Comparison of ENCODE assay signal across 9 cellular contexts in genomic region chr3:158731938-158732855, GRCh38. TPM values are rescaled to one million over a fixed set of nuclear protein-coding genes. Genes with fewer than 3 reads are reported as not detected.
A peak's percentile ranks its signal among the peaks of the same experiment; 100 is the strongest.
DNase-seq lines count a peak whose midpoint lies in the region; ATAC-seq, FAIRE-seq and TF ChIP-seq lines count a peak whose summit lies in the region.
"Had no signal": no experiment of that assay in that cellular context is flagged by ENCODE, and none has a peak within 500 bp of the region (broad histone marks: within the 10 kb centered on the region; RNA-seq: fewer than 3 reads in every experiment).

A gene with protein sequence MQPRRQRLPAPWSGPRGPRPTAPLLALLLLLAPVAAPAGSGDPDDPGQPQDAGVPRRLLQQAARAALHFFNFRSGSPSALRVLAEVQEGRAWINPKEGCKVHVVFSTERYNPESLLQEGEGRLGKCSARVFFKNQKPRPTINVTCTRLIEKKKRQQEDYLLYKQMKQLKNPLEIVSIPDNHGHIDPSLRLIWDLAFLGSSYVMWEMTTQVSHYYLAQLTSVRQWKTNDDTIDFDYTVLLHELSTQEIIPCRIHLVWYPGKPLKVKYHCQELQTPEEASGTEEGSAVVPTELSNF (minus strand): TSS chr3:158732457. CDS start chr3:158732415, 42 bp downstream.

- no peak within 1 kb of the TSS for H3K27ac Mint-ChIP-seq in activated CD4-positive, alpha-beta T cell treated with anti-CD3 and anti-CD28 coated beads for 36 hours

- CTCF ChIA-PET in activated CD4-positive, alpha-beta T cell treated with anti-CD3 and anti-CD28 coated beads for 36 hours (lab: Charles Lee), result interaction anchor here (0.6 kb wide), 1 partner anchor 9 kb away, joined by 4 read pairs; no protein-coding TSS in a partner anchor
- CTCF ChIA-PET in OCI-LY7 (lab: Charles Lee; ENCODE audit: unreplicated experiment), result no interaction called here
- CTCF ChIA-PET in K562 (lab: Yijun Ruan, JAX; ENCODE audit: low intra/inter-chr PET ratio), result no interaction called here

- H3K4me1 Mint-ChIP-seq in activated CD4-positive, alpha-beta T cell treated with anti-CD3 and anti-CD28 coated beads for 36 hours, result peaks cover 15% of the 10 kb centered on the region

- peaks cover 7% of the 10 kb centered on the region for H3K9me3 Mint-ChIP-seq in activated CD4-positive, alpha-beta T cell treated with anti-CD3 and anti-CD28 coated beads for 36 hours (ENCODE audit: low read depth)

- H4K20me1 ChIP-seq in OCI-LY7 (ENCODE audit: insufficient read depth, low read length) (no peaks in the 10 kb centered on the region), K562 (replicated peaks; ENCODE audit: control insufficient read depth, insufficient read depth, low read length) (no peaks in the 10 kb centered on the region), Karpas-422 (ENCODE audit: insufficient read depth, low read depth, low read length) (no peaks in the 10 kb centered on the region)

- H3K9me3 ChIP-seq in OCI-LY7 (ENCODE audit: low read length) (peaks cover 10% of the 10 kb centered on the region), K562 (replicated peaks; ENCODE audit: control insufficient read depth, insufficient read depth, low read depth, low read length) (peaks cover 6% of the 10 kb centered on the region; the same call in 1 of the 2 replicates), iPS-18a (ENCODE audit: control insufficient read depth, low read depth, low read length) (peaks cover 3% of the 10 kb centered on the region), gastrocnemius medialis (no peaks in the 10 kb centered on the region), Karpas-422 (ENCODE audit: low read length) (peaks cover 3% of the 10 kb centered on the region; the same call in 1 of the 2 replicates)

- BruUV-seq in OCI-LY7 (replicated peaks; lab: Mats Ljungman, UMichigan) (no TSS peak), K562 (replicated peaks; lab: Mats Ljungman, UMichigan) (no TSS peak)

- no peaks in the 10 kb centered on the region for H3K9me1 ChIP-seq in K562 (ENCODE audit: control insufficient read depth, insufficient read depth, low read length)

- DNase-seq in activated CD4-positive, alpha-beta T cell treated with anti-CD3 and anti-CD28 coated beads for 36 hours, result peak; percentile 71
- no peak for DNase-seq in activated CD4-positive, alpha-beta T cell treated with anti-CD3 and anti-CD28 coated beads for 1 hour
- no peak for DNase-seq in OCI-LY7 (ENCODE audit: low spot score)
- no peak for DNase-seq in K562 (ENCODE audit: extremely low read depth in 1 of 4, low spot score in 3 of 4)
- peak in 1 of 2 donors; percentile 31 for DNase-seq in gastrocnemius medialis
- no peak for DNase-seq in Karpas-422

- H3K36me3 ChIP-seq in OCI-LY7 (ENCODE audit: insufficient read depth, low read length), result peaks cover 3% of the 10 kb centered on the region; the same call in 1 of the 2 replicates
- H3K36me3 ChIP-seq in K562 (ENCODE audit: control insufficient read depth, insufficient read depth, low read length), result peaks cover 13% of the 10 kb centered on the region; the same call in 2 of the 3 replicates
- H3K36me3 ChIP-seq in iPS-18a (ENCODE audit: control insufficient read depth, low read depth, low read length), result no peaks in the 10 kb centered on the region
- H3K36me3 ChIP-seq in gastrocnemius medialis, result peaks cover 0 to 7% of the 10 kb centered on the region in 2 donors
- peaks cover 4% of the 10 kb centered on the region for H3K36me3 ChIP-seq in Karpas-422 (ENCODE audit: insufficient read depth, low read length)

- TF ChIP-seq POLR2A in K562 (conservative IDR thresholded peaks at IDR 0.05) (no peak), gastrocnemius medialis (IDR thresholded peaks at IDR 0.05) (no peak)

- peaks cover 3% of the 10 kb centered on the region for H3K27me3 Mint-ChIP-seq in activated CD4-positive, alpha-beta T cell treated with anti-CD3 and anti-CD28 coated beads for 36 hours

- H3K4me3 ChIP-seq in OCI-LY7 (ENCODE audit: low read depth, low read length, poor library complexity, severe bottlenecking), result no peak within 1 kb of the TSS
- no peak within 1 kb of the TSS for H3K4me3 ChIP-seq in K562
- H3K4me3 ChIP-seq in iPS-18a (ENCODE audit: low read length), result peak within 1 kb of the TSS; percentile 66
- H3K4me3 ChIP-seq in gastrocnemius medialis, result peak within 1 kb of the TSS; percentile 60 to 73 (median 68)
- no peak within 1 kb of the TSS for H3K4me3 ChIP-seq in Karpas-422 (ENCODE audit: low read length)

- no peak for TF ChIP-seq RAD21 in K562 (CRISPR knock-in tag; conservative IDR thresholded peaks at IDR 0.05 in 1 of 2, IDR thresholded peaks at IDR 0.05 in 1 of 2)

- TF ChIP-seq CTCF in OCI-LY7 (conservative IDR thresholded peaks at IDR 0.05; ENCODE audit: low read length) (no peak), K562 (IDR thresholded peaks at IDR 0.05 in 2 of 3, conservative IDR thresholded peaks at IDR 0.05 in 1 of 3; ENCODE audit: insufficient read depth in 2 of 3, low read depth in 1 of 3, low read length in 3 of 3) (no peak), gastrocnemius medialis (IDR thresholded peaks at IDR 0.05 in 4 of 5, conservative IDR thresholded peaks at IDR 0.05 in 1 of 5) (no peak)

- H2AFZ ChIP-seq in OCI-LY7 (ENCODE audit: low read length) (no peak within 1 kb of the TSS), K562 (ENCODE audit: low read depth, low read length) (no peak within 1 kb of the TSS), Karpas-422 (ENCODE audit: low read length) (no peak within 1 kb of the TSS)

- H3K4me1 ChIP-seq in OCI-LY7 (ENCODE audit: insufficient read depth, low read length, poor library complexity, severe bottlenecking) (peaks cover 5% of the 10 kb centered on the region), K562 (replicated peaks in 1 of 2; ENCODE audit: control insufficient read depth in 2 of 2, insufficient read depth in 2 of 2, low read length in 2 of 2) (peaks cover 2 to 3% of the 10 kb centered on the region in 2 experiments; a peak in 3 of 5 replicates), iPS-18a (ENCODE audit: control insufficient read depth, low read depth, low read length) (no peaks in the 10 kb centered on the region), gastrocnemius medialis (peaks cover 10% of the 10 kb centered on the region in 2 donors), Karpas-422 (ENCODE audit: low read length) (peaks cover 4% of the 10 kb centered on the region; the same call in 1 of the 2 replicates)

- H3K9ac ChIP-seq in K562 (ENCODE audit: insufficient read depth in 1 of 2, low read depth in 2 of 2, low read length in 2 of 2) (no peak within 1 kb of the TSS), iPS-18a (ENCODE audit: low read length) (peak within 1 kb of the TSS; percentile 42), Karpas-422 (ENCODE audit: low read length) (no peak within 1 kb of the TSS)

- POLR2A ChIA-PET in activated CD4-positive, alpha-beta T cell treated with anti-CD3 and anti-CD28 coated beads for 36 hours (lab: Charles Lee), result no interaction called here
- POLR2A ChIA-PET in OCI-LY7 (lab: Charles Lee), result no interaction called here
- POLR2A ChIA-PET in K562 (lab: Yijun Ruan, JAX), result no interaction called here

- H3K4me2 ChIP-seq in OCI-LY7 (ENCODE audit: low read length) (peak within 1 kb of the TSS; percentile 5; the same call in 1 of the 2 replicates), K562 (ENCODE audit: insufficient read depth, low read length) (no peak within 1 kb of the TSS), Karpas-422 (ENCODE audit: low read depth, low read length, poor library complexity, severe bottlenecking) (no peak within 1 kb of the TSS)

- in situ Hi-C loops in K562 (cut with MboI), result no loop called here
- in situ Hi-C loops in gastrocnemius medialis (cut with MboI; ENCODE audit: low sequenced_read_pairs in 4 of 4), result no loop called here

- ATAC-seq in activated CD4-positive, alpha-beta T cell treated with anti-CD3 and anti-CD28 coated beads for 36 hours, result peak; percentile 79
- ATAC-seq in HG02943 (IDR thresholded peaks at IDR 0.05; ENCODE audit: low read depth, unreplicated experiment), result peak; percentile 86
- ATAC-seq in K562, result no peak
- peak; percentile 35 to 57 for ATAC-seq in gastrocnemius medialis

- H3K36me3 Mint-ChIP-seq in activated CD4-positive, alpha-beta T cell treated with anti-CD3 and anti-CD28 coated beads for 36 hours (ENCODE audit: low read depth), result peaks cover 11% of the 10 kb centered on the region

- no peak for FAIRE-seq in K562 (lab: Jason Lieb, UNC)
- FAIRE-seq: endometrium had no signal

- no peak within 1 kb of the TSS for H3K27ac ChIP-seq in OCI-LY7 (ENCODE audit: low read depth, low read length, poor library complexity, severe bottlenecking)
- no peak within 1 kb of the TSS for H3K27ac ChIP-seq in K562 (ENCODE audit: extremely low read depth, low read depth, low read length)
- no peak within 1 kb of the TSS for H3K27ac ChIP-seq in iPS-18a (ENCODE audit: low read length)
- peak within 1 kb of the TSS in 3 of 4 donors; percentile 15 to 64 (median 57) for H3K27ac ChIP-seq in gastrocnemius medialis
- H3K27ac ChIP-seq in Karpas-422 (ENCODE audit: low read length), result no peak within 1 kb of the TSS

- H3K9me2 ChIP-seq in OCI-LY7 (ENCODE audit: insufficient read depth, low read length), result no peaks in the 10 kb centered on the region
- no peaks in the 10 kb centered on the region for H3K9me2 ChIP-seq in Karpas-422 (replicated peaks; ENCODE audit: insufficient read depth, low read length)

- H3K79me2 ChIP-seq in OCI-LY7 (ENCODE audit: insufficient read depth, low read depth, low read length), result no peaks in the 10 kb centered on the region
- no peaks in the 10 kb centered on the region; the same call in 2 of the 3 replicates for H3K79me2 ChIP-seq in K562 (ENCODE audit: control insufficient read depth, insufficient read depth, low read length)
- H3K79me2 ChIP-seq in Karpas-422 (ENCODE audit: low read length), result no peaks in the 10 kb centered on the region

- H3K27me3 ChIP-seq in K562 (ENCODE audit: control insufficient read depth in 2 of 2, insufficient read depth in 2 of 2, low read length in 2 of 2) (no peaks in the 10 kb centered on the region), iPS-18a (ENCODE audit: control insufficient read depth, insufficient read depth, low read length) (peaks cover 24% of the 10 kb centered on the region), gastrocnemius medialis (no peaks in the 10 kb centered on the region), Karpas-422 (ENCODE audit: low read length) (no peaks in the 10 kb centered on the region)

- peak within 1 kb of the TSS; percentile 41 for H3K4me3 Mint-ChIP-seq in activated CD4-positive, alpha-beta T cell treated with anti-CD3 and anti-CD28 coated beads for 36 hours

- 98% methylated on average over 23 of the region's 101 CpGs for WGBS in K562 (ENCODE audit: insufficient coverage, low coverage, missing lambda C conversion rate)

- intact Hi-C loops in activated CD4-positive, alpha-beta T cell treated with anti-CD3 and anti-CD28 coated beads for 36 hours (cut with DNase I, micrococcal nuclease), result no loop called here
- intact Hi-C loops in OCI-LY7 (cut with micrococcal nuclease; ENCODE audit: unreplicated experiment) (no loop called here), K562 (cut with micrococcal nuclease) (no loop called here), gastrocnemius medialis (cut with DNase I; ENCODE audit: low total_unique reads) (no loop called here)

- TF ChIP-seq EP300 in K562 (IDR thresholded peaks at IDR 0.05; ENCODE audit: low read length), result no peak

RNA-seq across cellular contexts. Expression of the gene that starts here (rescaled TPM):
- not detected for total RNA-seq in activated CD4-positive, alpha-beta T cell treated with anti-CD3 and anti-CD28 coated beads for 36 hours
- not detected in 2 replicates for total RNA-seq in OCI-LY7 (2014; rRNA removed; shearing (Covaris generic))
- total RNA-seq in OCI-LY7 (2022) (not detected in 2 replicates), K562 (2014; rRNA removed) (not detected in 2 replicates), K562 (2014; rRNA removed; fragmentation: Illumina TruSeq; extraction: Trizol) (not detected in 2 replicates), K562 (2015; rRNA removed; fragmentation: Illumina TruSeq; extraction: Trizol) (not detected in 2 replicates), K562 (2021) (not detected in 2 replicates), gastrocnemius medialis (10 to 100 TPM in 1 of 4 donors, 1 to 10 TPM in 3; 1.4 to 27.6 (median 4.4) TPM)
- not detected in 2 replicates for total RNA-seq in K562 (2011; cell fraction: chromatin; rRNA removed; ENCODE audit: low replicate concordance)
- total RNA-seq in K562 (2011; cell fraction: nucleolus; rRNA removed), result not detected in 2 replicates
- total RNA-seq in K562 (2011; cell fraction: nucleoplasm; rRNA removed), result not detected in 2 replicates
- polyA plus RNA-seq in K562 (2011; rRNA removed) (not detected in 2 replicates), K562 (2014; fragmentation: Illumina TruSeq; extraction: Trizol) (not detected in 2 replicates), K562 (2014; fragmentation: Nextera tagmentation; extraction: Ambion mirVana) (not detected), K562 (2014; rRNA removed) (not detected in 2 replicates)
- not detected in 2 replicates for polyA plus RNA-seq in K562 (2011; cell fraction: cytosol; rRNA removed)
- polyA plus RNA-seq in K562 (2011; cell fraction: nucleus; rRNA removed), result not detected in 2 replicates
- polyA plus RNA-seq in K562 (2012), result not detected in 2 replicates
- not detected in 2 replicates for polyA minus RNA-seq in K562 (2011; rRNA and poly(A)+ RNA removed)
- polyA minus RNA-seq in K562 (2011; cell fraction: cytosol; rRNA and poly(A)+ RNA removed), result not detected in 2 replicates
- not detected in 2 replicates for polyA minus RNA-seq in K562 (2011; cell fraction: nucleus; rRNA and poly(A)+ RNA removed)
- not detected in 2 replicates for total RNA-seq in Karpas-422 (2014; rRNA removed; shearing (Covaris generic); ENCODE audit: low replicate concordance)

Comparison
In these comparisons a context has a peak if more than half of its experiments do, and no peak if none do; other contexts are left out.
1. Peak in DNase-seq and ATAC-seq in activated CD4-positive, alpha-beta T cell treated with anti-CD3 and anti-CD28 coated beads for 36 hours; RNA of the gene not detected or under 1 TPM.
2. H3K27ac ChIP-seq: peak in gastrocnemius medialis (3 of 4); none in OCI-LY7 (single experiment), K562 (single experiment), iPS-18a (single experiment) and Karpas-422 (single experiment).
3. H3K4me3 ChIP-seq: peak in iPS-18a (single experiment) and gastrocnemius medialis (4 of 4); none in OCI-LY7 (single experiment), K562 (single experiment) and Karpas-422 (single experiment).